In the genomic region with DNA sequence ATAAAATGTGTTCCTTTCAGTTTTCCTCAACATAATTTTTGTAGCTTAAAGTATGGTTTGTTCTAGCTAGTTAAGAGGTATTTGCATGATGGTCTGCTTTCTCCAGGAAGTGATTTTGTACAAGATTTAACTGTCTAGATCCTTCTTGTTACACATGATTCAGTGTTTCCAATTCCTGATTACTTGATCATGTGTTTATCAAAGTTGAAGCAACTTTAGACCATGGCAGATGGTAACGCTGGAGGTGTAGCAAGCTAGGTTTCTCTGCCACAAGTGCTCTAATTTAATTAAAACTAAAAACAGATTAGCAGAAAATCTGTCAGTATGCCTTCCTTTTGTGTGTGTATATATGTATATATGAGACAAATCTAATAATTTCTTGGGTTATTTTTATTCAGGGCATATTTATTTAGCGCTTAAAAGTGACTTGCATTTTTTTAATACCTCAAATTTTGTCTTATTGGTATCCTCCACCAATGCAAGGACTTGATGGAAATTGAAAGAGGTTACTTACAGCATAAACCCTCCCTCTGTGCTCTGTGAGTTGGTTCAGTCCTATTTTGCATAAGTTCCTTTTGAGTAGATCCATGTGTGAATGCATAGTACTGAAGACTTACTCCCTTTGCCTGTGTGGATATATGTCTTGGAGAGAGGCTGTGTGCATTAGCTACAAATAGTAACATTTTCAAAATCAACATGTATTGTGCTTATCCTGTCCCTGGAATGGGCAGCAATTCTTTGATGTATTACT, we compare ENCODE assay signal across 8 cellular contexts.
DNase-seq lines count a peak whose midpoint lies in the region; ATAC-seq and TF ChIP-seq lines count a peak whose summit lies in the region.

No MANE protein-coding gene starts in this region.

- no peak for ATAC-seq in activated CD4-positive, alpha-beta T cell treated with anti-CD3 and anti-CD28 coated beads for 36 hours
- no peak for ATAC-seq in GM19328 (IDR thresholded peaks at IDR 0.05; ENCODE audit: unreplicated experiment)
- no peak for ATAC-seq in HG03457 (IDR thresholded peaks at IDR 0.05; ENCODE audit: unreplicated experiment)

- no peak overlapping the region for H3K4me3 Mint-ChIP-seq in activated CD4-positive, alpha-beta T cell treated with anti-CD3 and anti-CD28 coated beads for 36 hours

- H3K36me3 Mint-ChIP-seq in activated CD4-positive, alpha-beta T cell treated with anti-CD3 and anti-CD28 coated beads for 36 hours (ENCODE audit: low read depth), result no peaks in the 10 kb centered on the region

- H2BK120ac ChIP-seq in mesendoderm (ENCODE audit: low read depth, low read length), result no peak overlapping the region

- CTCF ChIA-PET in activated CD4-positive, alpha-beta T cell treated with anti-CD3 and anti-CD28 coated beads for 36 hours (lab: Charles Lee), result interaction anchor here (0.6 to 1.8 kb wide), 4 partner anchors 16 to 457 kb away, joined by 3 to 6 read pairs (median 3); no protein-coding TSS in a partner anchor

- H3K4ac ChIP-seq in mesendoderm (ENCODE audit: low read depth, low read length), result no peak overlapping the region

- peak overlapping the region; percentile 48 for H3K4me3 ChIP-seq in astrocyte of the cerebellum (ENCODE audit: low read depth, low read length)
- H3K4me3 ChIP-seq in mesendoderm (ENCODE audit: low read length), result no peak overlapping the region
- no peak overlapping the region for H3K4me3 ChIP-seq in effector memory CD4-positive, alpha-beta T cell (ENCODE audit: insufficient read depth, low read depth, low read length, poor library complexity, severe bottlenecking)

- POLR2A ChIA-PET in activated CD4-positive, alpha-beta T cell treated with anti-CD3 and anti-CD28 coated beads for 36 hours (lab: Charles Lee), result no interaction called here

- in situ Hi-C loops in astrocyte of the cerebellum (cut with HindIII; ENCODE audit: low sequenced_read_pairs), result no loop called here

- no peak overlapping the region for H3K56ac ChIP-seq in mesendoderm (ENCODE audit: low read length)

- no peak overlapping the region for H2BK15ac ChIP-seq in mesendoderm (replicated peaks; ENCODE audit: low read depth)

- H3K27me3 ChIP-seq in mesendoderm (ENCODE audit: insufficient read depth, low read length, poor library complexity), result no peaks in the 10 kb centered on the region
- no peaks in the 10 kb centered on the region for H3K27me3 ChIP-seq in effector memory CD4-positive, alpha-beta T cell (replicated peaks; ENCODE audit: control insufficient read depth, insufficient read depth, low read length, poor library complexity, severe bottlenecking)

- no peak overlapping the region for H2BK5ac ChIP-seq in mesendoderm (ENCODE audit: low read length)

- peaks cover 2% of the 10 kb centered on the region for H3K4me1 ChIP-seq in mesendoderm (ENCODE audit: control insufficient read depth, low read depth, low read length)
- H3K4me1 ChIP-seq in effector memory CD4-positive, alpha-beta T cell (ENCODE audit: control insufficient read depth, insufficient read depth, low read length, poor library complexity, severe bottlenecking), result no peaks in the 10 kb centered on the region

- no peak overlapping the region for H3K4me2 ChIP-seq in mesendoderm (ENCODE audit: low read length)

- H4K8ac ChIP-seq in mesendoderm (ENCODE audit: low read depth, low read length), result no peak overlapping the region

- H3K4me1 Mint-ChIP-seq in activated CD4-positive, alpha-beta T cell treated with anti-CD3 and anti-CD28 coated beads for 36 hours, result peaks cover 33% of the 10 kb centered on the region

- no peak overlapping the region for H3K18ac ChIP-seq in mesendoderm (ENCODE audit: low read length)

- no peak overlapping the region for H3K27ac Mint-ChIP-seq in activated CD4-positive, alpha-beta T cell treated with anti-CD3 and anti-CD28 coated beads for 36 hours

- no peaks in the 10 kb centered on the region for H3K79me1 ChIP-seq in mesendoderm (ENCODE audit: low read length)

- DNase-seq in ELR (ENCODE audit: low read depth) (peak; percentile 90), NCI-H1694 treated with DMSO at 0.1 percent for 48 hours (lab: John Stamatoyannopoulos, UW) (peak; percentile 65), astrocyte of the cerebellum (ENCODE audit: low read depth) (peak; percentile 95), mesendoderm (peak; percentile 96)
- DNase-seq in activated CD4-positive, alpha-beta T cell treated with anti-CD3 and anti-CD28 coated beads for 36 hours, result no peak
- no peak for DNase-seq in effector memory CD4-positive, alpha-beta T cell

- no peak overlapping the region for H3K27ac ChIP-seq in mesendoderm (ENCODE audit: low read depth, low read length)
- H3K27ac ChIP-seq in effector memory CD4-positive, alpha-beta T cell (ENCODE audit: insufficient read depth, low read length, poor library complexity, severe bottlenecking), result no peak overlapping the region

- no peaks in the 10 kb centered on the region for H3K27me3 Mint-ChIP-seq in activated CD4-positive, alpha-beta T cell treated with anti-CD3 and anti-CD28 coated beads for 36 hours

- H2AK5ac ChIP-seq in mesendoderm (ENCODE audit: low read length), result no peak overlapping the region

- H3K36me3 ChIP-seq in mesendoderm (ENCODE audit: control insufficient read depth, insufficient read depth, low read length), result no peaks in the 10 kb centered on the region
- no peaks in the 10 kb centered on the region for H3K36me3 ChIP-seq in effector memory CD4-positive, alpha-beta T cell (ENCODE audit: control insufficient read depth, insufficient read depth, low read length)

- no peak overlapping the region for H3K9ac ChIP-seq in mesendoderm (ENCODE audit: low read length)

- no peak overlapping the region for H4K5ac ChIP-seq in mesendoderm (ENCODE audit: low read length)

- intact Hi-C loops in activated CD4-positive, alpha-beta T cell treated with anti-CD3 and anti-CD28 coated beads for 36 hours (cut with DNase I, micrococcal nuclease), result no loop called here

- H3K9me3 ChIP-seq in effector memory CD4-positive, alpha-beta T cell (ENCODE audit: control insufficient read depth, low read length), result no peaks in the 10 kb centered on the region

- WGBS in mesendoderm (ENCODE audit: extremely low coverage, insufficient coverage, low lambda C conversion rate), result no CpG with 5 or more reads among the region's 2 CpGs

- no peak overlapping the region for H3K23ac ChIP-seq in mesendoderm (ENCODE audit: low read length)

- H3K79me2 ChIP-seq in mesendoderm (ENCODE audit: control insufficient read depth, insufficient read depth, low read length), result no peaks in the 10 kb centered on the region

- H3K9me3 Mint-ChIP-seq in activated CD4-positive, alpha-beta T cell treated with anti-CD3 and anti-CD28 coated beads for 36 hours (ENCODE audit: low read depth), result no peaks in the 10 kb centered on the region

- no peak for TF ChIP-seq CTCF in astrocyte of the cerebellum (IDR thresholded peaks at IDR 0.05; ENCODE audit: low read depth, low read length, missing control alignments)

Comparison
In these comparisons a context has a peak if more than half of its experiments do, and no peak if none do; other contexts are left out.
1. DNase-seq: peak in ELR (single experiment), NCI-H1694 treated with DMSO at 0.1 percent for 48 hours (single experiment), astrocyte of the cerebellum (single experiment) and mesendoderm (single experiment); none in activated CD4-positive, alpha-beta T cell treated with anti-CD3 and anti-CD28 coated beads for 36 hours (single experiment) and effector memory CD4-positive, alpha-beta T cell (0 of 3).